16 cellular contexts compared by ENCODE assay signal in the genomic region with DNA sequence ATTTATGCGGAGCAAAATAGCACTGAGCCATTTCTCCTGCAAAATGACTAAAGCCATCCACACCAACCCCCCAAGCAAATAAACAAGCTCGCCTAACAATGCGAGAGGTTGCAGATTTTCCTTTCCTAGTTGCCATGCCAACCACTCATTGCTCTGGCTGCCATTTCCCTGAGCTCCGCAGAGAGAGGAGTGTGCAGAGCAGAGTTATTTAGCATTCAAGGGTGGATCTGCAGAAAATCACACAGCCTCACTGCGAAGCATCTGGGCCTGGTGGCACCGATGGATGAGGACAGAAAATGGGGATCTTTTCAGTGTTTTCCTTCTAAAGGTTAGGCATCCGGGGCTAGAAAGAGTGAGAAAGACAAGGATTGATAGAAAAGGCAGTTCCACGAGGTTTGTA.
A peak's percentile ranks its signal among the peaks of the same experiment; 100 is the strongest.
DNase-seq lines count a peak whose midpoint lies in the region; FAIRE-seq and TF ChIP-seq lines count a peak whose summit lies in the region.
"Had no signal": no experiment of that assay in that cellular context is flagged by ENCODE, and none has a peak within 500 bp of the region (broad histone marks: within the 10 kb centered on the region; RNA-seq: fewer than 3 reads in every experiment).

No MANE protein-coding gene starts in this region.

- no peaks in the 10 kb centered on the region for H3K79me1 ChIP-seq in H1 (ENCODE audit: low read depth, low read length)

- 57% methylated on average over 8 of the region's 8 CpGs; no CpG with 5 or more reads in 1 of the 2 experiments for WGBS in H1 (ENCODE audit: extremely low coverage in 1 of 2, insufficient coverage in 1 of 2, insufficient read length in 1 of 2, insufficient replicate concordance in 2 of 2, low coverage in 1 of 2, low lambda C conversion rate in 2 of 2, missing lambda C conversion rate in 1 of 2), 2 experiments

- H2BK12ac ChIP-seq in H1 (ENCODE audit: low read depth, low read length): no peak overlapping the region

- H4K8ac ChIP-seq in H1 (ENCODE audit: extremely low read depth, insufficient read depth, low read length): no peak overlapping the region

- no peak overlapping the region for H4K91ac ChIP-seq in H1 (replicated peaks; ENCODE audit: insufficient read length, low read length)

- H2AFZ ChIP-seq in H1 (ENCODE audit: low read length) (peak overlapping the region; percentile 100), neural progenitor cell (replicated peaks) (peak overlapping the region; percentile 86)
- H2AFZ ChIP-seq: PC-9 had no signal

- no peak overlapping the region for H4K5ac ChIP-seq in H1 (ENCODE audit: insufficient read length, low read depth, low read length)

- peak overlapping the region; percentile 91 for H3K4me3 Mint-ChIP-seq in neural progenitor cell
- H3K4me3 Mint-ChIP-seq: activated naive CD8-positive, alpha-beta T cell treated with anti-CD3 and anti-CD28 coated beads for 36 hours; CD14-positive monocyte; memory B cell had no signal

- no peak overlapping the region for H3K14ac ChIP-seq in H1 (ENCODE audit: insufficient read length)

- no peak overlapping the region for H2BK15ac ChIP-seq in H1 (ENCODE audit: low read length)

- H4K20me1 ChIP-seq in H1 (replicated peaks in 1 of 2; ENCODE audit: control insufficient read depth in 1 of 2, insufficient read depth in 2 of 2, low read length in 2 of 2): no peaks in the 10 kb centered on the region
- H4K20me1 ChIP-seq in neural progenitor cell (ENCODE audit: low read depth): no peaks in the 10 kb centered on the region

- H3K18ac ChIP-seq in H1 (ENCODE audit: extremely low read depth, low read length): no peak overlapping the region

- no peak overlapping the region for H2BK20ac ChIP-seq in H1 (ENCODE audit: low read length)

- TF ChIP-seq CTCF in H1 (IDR thresholded peaks at IDR 0.05; ENCODE audit: control extremely low read depth in 1 of 3, insufficient read depth in 1 of 3, low read depth in 1 of 3, low read length in 3 of 3) (no peak), neural progenitor cell (IDR thresholded peaks at IDR 0.05) (no peak), right atrium auricular region (IDR thresholded peaks at IDR 0.05) (no peak)

- no peak overlapping the region for H2BK5ac ChIP-seq in H1 (ENCODE audit: low read depth, low read length)

- no peak for TF ChIP-seq EP300 in H1 (IDR thresholded peaks at IDR 0.05; ENCODE audit: borderline replicate concordance in 1 of 2, low read depth in 2 of 2, low read length in 2 of 2)

- no peaks in the 10 kb centered on the region for H3K79me2 ChIP-seq in H1 (ENCODE audit: control insufficient read depth in 1 of 2, insufficient read depth in 2 of 2, low read length in 2 of 2)
- H3K79me2 ChIP-seq in neural progenitor cell (ENCODE audit: low read depth): no peaks in the 10 kb centered on the region

- FAIRE-seq in H1 (lab: Jason Lieb, UNC): peak; percentile 94
- FAIRE-seq: HTR-8/SVneo had no signal

- no peak overlapping the region for H3K4ac ChIP-seq in H1 (replicated peaks; ENCODE audit: insufficient read length, low read depth, low read length)

- POLR2A ChIA-PET in H1 (lab: Charles Lee; ENCODE audit: partially characterized antibody): no interaction called here

- peaks cover 10% of the 10 kb centered on the region for H3K9me3 Mint-ChIP-seq in neural progenitor cell
- H3K9me3 Mint-ChIP-seq: memory B cell had no signal

- peaks cover 2% of the 10 kb centered on the region for H3K27me3 Mint-ChIP-seq in neural progenitor cell (ENCODE audit: insufficient read depth, low read depth)
- H3K27me3 Mint-ChIP-seq: activated naive CD8-positive, alpha-beta T cell treated with anti-CD3 and anti-CD28 coated beads for 36 hours had no signal

- H3K9me3 ChIP-seq in H1 (ENCODE audit: insufficient read depth in 2 of 2, low read depth in 1 of 2, low read length in 1 of 2) (no peaks in the 10 kb centered on the region), neural progenitor cell (ENCODE audit: low read depth) (no peaks in the 10 kb centered on the region), right atrium auricular region (no peaks in the 10 kb centered on the region)
- H3K9me3 ChIP-seq: stomach had no signal

- H3K4me1 Mint-ChIP-seq in neural progenitor cell: peaks cover 52% of the 10 kb centered on the region
- H3K4me1 Mint-ChIP-seq: activated naive CD8-positive, alpha-beta T cell treated with anti-CD3 and anti-CD28 coated beads for 36 hours; CD14-positive monocyte; memory B cell had no signal

- peaks cover 12% of the 10 kb centered on the region for H3F3A ChIP-seq in neural progenitor cell (ENCODE audit: low read depth)

- no peak overlapping the region for H2BK120ac ChIP-seq in H1 (replicated peaks; ENCODE audit: low read depth, low read length)

- CTCF ChIA-PET in H1 (lab: Charles Lee; ENCODE audit: partially characterized antibody): interaction anchor here (1.1 kb wide), 1 partner anchor 82 kb away, joined by 4 read pairs; no protein-coding TSS in a partner anchor

- no peak overlapping the region for H2AK5ac ChIP-seq in H1 (ENCODE audit: low read depth, low read length)

- TF ChIP-seq RAD21 in H1 (IDR thresholded peaks at IDR 0.05 in 1 of 2, conservative IDR thresholded peaks at IDR 0.05 in 1 of 2; ENCODE audit: low read depth in 2 of 2, low read length in 2 of 2): peak in 1 of 2 experiments; percentile 6; a peak in 1 of 4 replicates

- no peaks in the 10 kb centered on the region for H3K36me3 ChIP-seq in H1 (ENCODE audit: control insufficient read depth in 2 of 4, insufficient read depth in 4 of 4, low read length in 3 of 4)
- H3K36me3 ChIP-seq in neural progenitor cell: no peaks in the 10 kb centered on the region
- H3K36me3 ChIP-seq in right atrium auricular region: no peaks in the 10 kb centered on the region
- H3K36me3 ChIP-seq: stomach had no signal

- H3K4me1 ChIP-seq in H1 (replicated peaks in 1 of 4; ENCODE audit: control insufficient read depth in 3 of 4, insufficient read depth in 4 of 4, low read length in 3 of 4): peaks cover 0 to 10% (median 4%) of the 10 kb centered on the region in 4 experiments; a peak in 5 of 7 replicates
- peaks cover 35% of the 10 kb centered on the region for H3K4me1 ChIP-seq in neural progenitor cell
- H3K4me1 ChIP-seq in right atrium auricular region: no peaks in the 10 kb centered on the region
- H3K4me1 ChIP-seq: stomach had no signal

- H3K23ac ChIP-seq in H1 (ENCODE audit: insufficient read length): no peak overlapping the region

- H3K56ac ChIP-seq in H1 (replicated peaks; ENCODE audit: insufficient read length, low read depth, low read length): no peak overlapping the region

- DNase-seq in M059J (ENCODE audit: low read depth) (peak; percentile 33), NCI-H748 treated with DMSO at 0.1 percent for 48 hours (lab: John Stamatoyannopoulos, UW) (peak; percentile 90), H1 (ENCODE audit: low read depth in 1 of 2, low spot score in 2 of 2) (peak in 1 of 2 experiments; percentile 52), neural progenitor cell (ENCODE audit: low spot score) (peak; percentile 59), ureter (ENCODE audit: low spot score) (no peak), mucosa of gallbladder (ENCODE audit: low spot score) (no peak), right atrium auricular region (ENCODE audit: low spot score) (no peak), erythroblast (lab: John Stamatoyannopoulos, UW) (no peak)
- DNase-seq: activated naive CD8-positive, alpha-beta T cell treated with anti-CD3 and anti-CD28 coated beads for 36 hours; effector CD8-positive, alpha-beta T cell; NCI-H2107; PC-9; stomach had no signal

- H3K27ac Mint-ChIP-seq in neural progenitor cell: peak overlapping the region; percentile 97
- H3K27ac Mint-ChIP-seq: activated naive CD8-positive, alpha-beta T cell treated with anti-CD3 and anti-CD28 coated beads for 36 hours; CD14-positive monocyte; memory B cell had no signal

- H3K27me3 ChIP-seq in H1 (replicated peaks in 1 of 4; ENCODE audit: control insufficient read depth in 3 of 4, extremely low read depth in 1 of 4, insufficient read depth in 3 of 4, low read length in 3 of 4) (no peaks in the 10 kb centered on the region), neural progenitor cell (no peaks in the 10 kb centered on the region), right atrium auricular region (no peaks in the 10 kb centered on the region)
- H3K27me3 ChIP-seq: stomach had no signal

- H3K4me2 ChIP-seq in H1 (ENCODE audit: insufficient read depth in 1 of 2, low read depth in 2 of 2, low read length in 2 of 2) (peak overlapping the region; percentile 6 to 59; a peak in 3 of 4 replicates), neural progenitor cell (peak overlapping the region; percentile 70)
- H3K4me2 ChIP-seq: PC-9 had no signal

- H3K27ac ChIP-seq in H1 (ENCODE audit: low read depth, low read length) (peak overlapping the region; percentile 48), neural progenitor cell (peak overlapping the region; percentile 46), right atrium auricular region (no peak overlapping the region)
- H3K27ac ChIP-seq: PC-9, stomach had no signal

- H3K9ac ChIP-seq in H1 (replicated peaks in 1 of 4; ENCODE audit: extremely low read depth in 1 of 4, low read depth in 3 of 4, low read length in 3 of 4): no peak overlapping the region; a peak in 1 of 7 replicates
- H3K9ac ChIP-seq in neural progenitor cell: no peak overlapping the region

- H3K23me2 ChIP-seq in H1 (ENCODE audit: low read depth, low read length): no peaks in the 10 kb centered on the region

- peaks cover 37% of the 10 kb centered on the region for H3K36me3 Mint-ChIP-seq in neural progenitor cell
- H3K36me3 Mint-ChIP-seq: activated naive CD8-positive, alpha-beta T cell treated with anti-CD3 and anti-CD28 coated beads for 36 hours; CD14-positive monocyte; memory B cell had no signal

- peak overlapping the region in 2 of 4 experiments; percentile 26 to 48; a peak in 5 of 8 replicates for H3K4me3 ChIP-seq in H1 (ENCODE audit: extremely low read depth in 1 of 4, insufficient read depth in 2 of 4, low read depth in 3 of 4, low read length in 4 of 4)
- H3K4me3 ChIP-seq in neural progenitor cell: peak overlapping the region; percentile 32
- H3K4me3 ChIP-seq in right atrium auricular region: no peak overlapping the region
- H3K4me3 ChIP-seq: PC-9, stomach had no signal

- TF ChIP-seq POLR2A in H1 (IDR thresholded peaks at IDR 0.05; ENCODE audit: control extremely low read depth in 1 of 2, low read depth in 2 of 2, low read length in 2 of 2) (peak in 1 of 2 experiments; percentile 22; a peak in 1 of 3 replicates), erythroblast (IDR thresholded peaks at IDR 0.05; ENCODE audit: low read length) (no peak)

TF ChIP-seq in H1, 55 proteins besides CTCF, POLR2A, EP300 and RAD21 (continues in another document):
- no peak for TF ChIP-seq BCL11A (IDR thresholded peaks at IDR 0.05; ENCODE audit: low read depth in 2 of 2, low read length in 2 of 2)
- TF ChIP-seq SP1 (IDR thresholded peaks at IDR 0.05; ENCODE audit: low read depth, low read length): 0 out of 2 replicates have a peak, but pooled peaks have one; percentile 18
- no peak for TF ChIP-seq TCF12 (IDR thresholded peaks at IDR 0.05; ENCODE audit: low read depth, low read length)
- no peak for TF ChIP-seq RXRA (IDR thresholded peaks at IDR 0.05; ENCODE audit: insufficient read depth, low read depth, low read length)
- TF ChIP-seq CEBPB (IDR thresholded peaks at IDR 0.05; ENCODE audit: low read depth, low read length): no peak

Comparison
In these comparisons a context has a peak if more than half of its experiments do, and no peak if none do; other contexts are left out.
1. DNase-seq: peak in M059J (single experiment), NCI-H748 treated with DMSO at 0.1 percent for 48 hours (single experiment) and neural progenitor cell (single experiment); none in ureter (single experiment), mucosa of gallbladder (single experiment), right atrium auricular region (single experiment) and erythroblast (0 of 2).
2. H3K27ac ChIP-seq: peak in H1 (single experiment) and neural progenitor cell (single experiment); none in right atrium auricular region (0 of 2).